In genomic region chr14:90300649-90301048, GRCh38 we compare ENCODE assay signal across 2 cellular contexts.
TF ChIP-seq lines count a peak whose summit lies in the region.

No MANE protein-coding gene starts in this region.

TF ChIP-seq in IMR-90, 13 proteins besides CTCF, POLR2A, EP300 and RAD21:
- TF ChIP-seq MAZ (IDR thresholded peaks at IDR 0.05; ENCODE audit: borderline replicate concordance, low read depth, low read length) (no peak), CEBPB (IDR thresholded peaks at IDR 0.05; ENCODE audit: low read depth, low read length) (peak; percentile 74)

TF ChIP-seq in WTC11, 78 proteins besides CTCF, POLR2A, EP300 and RAD21:
- no peak for TF ChIP-seq ZSCAN18 (CRISPR knock-in tag; IDR thresholded peaks at IDR 0.05)
- no peak for TF ChIP-seq NFE2L1 (CRISPR knock-in tag; IDR thresholded peaks at IDR 0.05)
- no peak for TF ChIP-seq HMGA2 (CRISPR knock-in tag; IDR thresholded peaks at IDR 0.05)
- no peak for TF ChIP-seq SOX15 (CRISPR knock-in tag; IDR thresholded peaks at IDR 0.05)
- TF ChIP-seq MAX (CRISPR knock-in tag; IDR thresholded peaks at IDR 0.05) = no peak
- TF ChIP-seq E2F5 (CRISPR knock-in tag; IDR thresholded peaks at IDR 0.05) = no peak
- TF ChIP-seq ZNF232 (CRISPR knock-in tag; IDR thresholded peaks at IDR 0.05) = no peak
- no peak for TF ChIP-seq ZBTB21 (CRISPR knock-in tag; IDR thresholded peaks at IDR 0.05; ENCODE audit: borderline replicate concordance)
- TF ChIP-seq JUN (CRISPR knock-in tag; IDR thresholded peaks at IDR 0.05) = no peak
- no peak for TF ChIP-seq SP1 (CRISPR knock-in tag; conservative IDR thresholded peaks at IDR 0.05)
- no peak for TF ChIP-seq ZNF317 (CRISPR knock-in tag; IDR thresholded peaks at IDR 0.05; ENCODE audit: borderline replicate concordance, low read depth)
- TF ChIP-seq ZNF263 (CRISPR knock-in tag; IDR thresholded peaks at IDR 0.05; ENCODE audit: low read depth) = no peak
- no peak for TF ChIP-seq JAZF1 (CRISPR knock-in tag; IDR thresholded peaks at IDR 0.05)
- no peak for TF ChIP-seq AR (CRISPR knock-in tag; IDR thresholded peaks at IDR 0.05)
